27 cellular contexts compared by ENCODE assay signal in genomic region chr10:118506835-118507234, GRCh38.
"Had no signal": no experiment of that assay in that cellular context is flagged by ENCODE, and none has a peak within 500 bp of the region (broad histone marks: within the 10 kb centered on the region; RNA-seq: fewer than 3 reads in every experiment).

No MANE protein-coding gene starts in this region.

- H3K4me1 ChIP-seq: ascending aorta, colonic mucosa, left ventricle myocardium inferior, prostate gland, stomach, upper lobe of left lung, vagina had no signal

- H3K4me3 ChIP-seq: ascending aorta, cardiac muscle cell, colonic mucosa, left ventricle myocardium inferior, ovary, prostate gland, skin epidermis, stomach, thyroid gland, upper lobe of left lung, vagina had no signal

- DNase-seq: activated CD4-positive, alpha-beta memory T cell treated with anti-CD3 and anti-CD28 coated beads for 36 hours; activated CD4-positive, alpha-beta T cell treated with anti-CD3 and anti-CD28 coated beads, Interleukin-2, amount 10 ng/mL, durations not matched to agents 24 days and 14 days; activated CD4-positive, CD25-positive, alpha-beta regulatory T cell treated with anti-CD3 and anti-CD28 coated beads, Interleukin-2, amount 50 U/mL, for 72 hours; activated CD8-positive, alpha-beta memory T cell treated with anti-CD3 and anti-CD28 coated beads, Interleukin-2, amount 50 U/mL, for 4 hours; activated effector memory CD4-positive, alpha-beta T cell treated with anti-CD3 and anti-CD28 coated beads, Interleukin-2, amount 50 U/mL, for 16 hours; activated naive CD4-positive, alpha-beta T cell treated with anti-CD3 and anti-CD28 coated beads, Interleukin-2, amount 10 ng/mL, durations not matched to agents 7 days and 5 days; activated naive CD8-positive, alpha-beta T cell treated with anti-CD3 and anti-CD28 coated beads, Interleukin-2, amount 10 ng/mL, durations not matched to agents 7 days and 5 days; activated T-cell treated with anti-CD3 and anti-CD28 coated beads, Interleukin-2, amount 50 U/mL, for 1 hour; cerebellar nuclear complex; colonic mucosa; effector CD8-positive, alpha-beta T cell; left ventricle myocardium inferior; ovary; stimulated activated CD4-positive, alpha-beta T cell treated with anti-CD3 and anti-CD28 coated beads, Interleukin-12 subunit alpha, Interleukin-12 subunit beta, amount 100 ng/mL, for 4 hours; stimulated activated CD4-positive, alpha-beta T cell treated with anti-CD3 and anti-CD28 coated beads, Interleukin-4, amount 100 ng/mL, for 1 hour; stomach; T-helper 9 cell; thyroid gland; upper lobe of left lung; WERI-Rb-1 had no signal

- H3K27ac ChIP-seq: ascending aorta, cardiac muscle cell, colonic mucosa, epithelial cell of prostate, left ventricle myocardium inferior, ovary, prostate gland, skin epidermis, stomach, thyroid gland, upper lobe of left lung, vagina, WERI-Rb-1 had no signal

- ATAC-seq: sciatic nerve had no signal

- H3K36me3 ChIP-seq: ascending aorta, cardiac muscle cell, colonic mucosa, left ventricle myocardium inferior, ovary, prostate gland, stomach, thyroid gland, upper lobe of left lung, vagina, WERI-Rb-1 had no signal

- H3K27me3 ChIP-seq: ascending aorta, cardiac muscle cell, colonic mucosa, ovary, thyroid gland, upper lobe of left lung, vagina had no signal
